Comparison of ENCODE assay signal across 18 cellular contexts in the genomic region with DNA sequence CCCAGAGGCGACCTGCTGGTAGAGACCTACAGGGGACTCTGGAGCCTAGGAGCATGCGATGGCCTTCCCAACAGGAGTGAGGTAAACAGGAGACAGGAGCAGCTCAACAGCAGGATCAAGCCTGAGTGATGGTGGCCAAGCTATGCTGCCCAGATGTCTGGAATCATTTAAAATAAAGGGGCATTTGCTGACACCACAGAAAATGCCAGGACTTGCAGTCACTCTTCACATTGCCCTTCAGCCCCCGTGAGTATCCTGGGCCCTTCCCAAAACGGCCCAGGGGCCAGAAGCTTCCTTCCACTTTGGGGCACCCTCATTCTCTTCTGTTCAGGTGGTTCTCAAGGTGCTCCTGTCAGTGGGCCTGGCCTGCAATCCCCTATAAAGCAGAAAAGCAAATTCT. TPM values are rescaled to one million over a fixed set of nuclear protein-coding genes. Genes with fewer than 3 reads are reported as not detected.
DNase-seq lines count a peak whose midpoint lies in the region; ATAC-seq and TF ChIP-seq lines count a peak whose summit lies in the region.
"Had no signal": no experiment of that assay in that cellular context is flagged by ENCODE, and none has a peak within 500 bp of the region (broad histone marks: within the 10 kb centered on the region; RNA-seq: fewer than 3 reads in every experiment).

No MANE protein-coding gene starts in this region.

- H3K4me3 Mint-ChIP-seq in activated naive CD8-positive, alpha-beta T cell = no peak overlapping the region
- H3K4me3 Mint-ChIP-seq in activated naive CD8-positive, alpha-beta T cell treated with anti-CD3 and anti-CD28 coated beads, Interleukin-2, amount 50 U/mL, for 24 hours = no peak overlapping the region
- H3K4me3 Mint-ChIP-seq in activated naive CD8-positive, alpha-beta T cell treated with anti-CD3 and anti-CD28 coated beads for 36 hours = no peak overlapping the region
- H3K4me3 Mint-ChIP-seq in nephron progenitor cell = no peak overlapping the region
- H3K4me3 Mint-ChIP-seq: CD4-positive, CD25-positive, alpha-beta regulatory T cell; CD8-positive, alpha-beta memory T cell; GM23338; HFFc6; IgD-negative memory B cell had no signal

- no peak for ATAC-seq in activated naive CD8-positive, alpha-beta T cell treated with anti-CD3 and anti-CD28 coated beads, Interleukin-2, amount 50 U/mL, for 24 hours
- ATAC-seq: GM23338, HCT116 had no signal

- no peak for TF ChIP-seq CTCF in nephron progenitor cell (IDR thresholded peaks at IDR 0.05)

- no peaks in the 10 kb centered on the region for H3K36me3 Mint-ChIP-seq in activated naive CD8-positive, alpha-beta T cell
- peaks cover 2% of the 10 kb centered on the region for H3K36me3 Mint-ChIP-seq in activated naive CD8-positive, alpha-beta T cell treated with anti-CD3 and anti-CD28 coated beads, Interleukin-2, amount 50 U/mL, for 24 hours (ENCODE audit: low read depth)
- no peaks in the 10 kb centered on the region for H3K36me3 Mint-ChIP-seq in activated naive CD8-positive, alpha-beta T cell treated with anti-CD3 and anti-CD28 coated beads for 36 hours
- H3K36me3 Mint-ChIP-seq in nephron progenitor cell (ENCODE audit: low read depth) = peaks cover 31% of the 10 kb centered on the region

- no peaks in the 10 kb centered on the region for H3K9me3 Mint-ChIP-seq in activated naive CD8-positive, alpha-beta T cell (ENCODE audit: low read depth)
- H3K9me3 Mint-ChIP-seq in activated naive CD8-positive, alpha-beta T cell treated with anti-CD3 and anti-CD28 coated beads, Interleukin-2, amount 50 U/mL, for 24 hours = no peaks in the 10 kb centered on the region
- H3K9me3 Mint-ChIP-seq in activated naive CD8-positive, alpha-beta T cell treated with anti-CD3 and anti-CD28 coated beads for 36 hours = no peaks in the 10 kb centered on the region
- no peaks in the 10 kb centered on the region for H3K9me3 Mint-ChIP-seq in nephron progenitor cell
- H3K9me3 Mint-ChIP-seq: CD4-positive, CD25-positive, alpha-beta regulatory T cell; CD8-positive, alpha-beta memory T cell; GM23338; HFFc6; IgD-negative memory B cell had no signal

- peak overlapping the region; percentile 5 for H3K27ac Mint-ChIP-seq in activated naive CD8-positive, alpha-beta T cell
- H3K27ac Mint-ChIP-seq in activated naive CD8-positive, alpha-beta T cell treated with anti-CD3 and anti-CD28 coated beads, Interleukin-2, amount 50 U/mL, for 24 hours = no peak overlapping the region
- peak overlapping the region; percentile 44 for H3K27ac Mint-ChIP-seq in activated naive CD8-positive, alpha-beta T cell treated with anti-CD3 and anti-CD28 coated beads for 36 hours
- H3K27ac Mint-ChIP-seq in nephron progenitor cell = peak overlapping the region; percentile 54
- H3K27ac Mint-ChIP-seq: GM23338, HFFc6 had no signal

- DNase-seq in activated naive CD8-positive, alpha-beta T cell treated with anti-CD3 and anti-CD28 coated beads, Interleukin-2, amount 50 U/mL, for 24 hours = no peak
- no peak for DNase-seq in activated naive CD8-positive, alpha-beta T cell treated with anti-CD3 and anti-CD28 coated beads for 36 hours
- DNase-seq in nephron progenitor cell = no peak
- DNase-seq in NCI-H1436 treated with DMSO at 0.1 percent for 48 hours (lab: John Stamatoyannopoulos, UW) = no peak
- DNase-seq in islet precursor cell = no peak
- DNase-seq: ACHN; BE2C; C1 segment of cervical spinal cord; Caco-2; CD4-positive, CD25-positive, alpha-beta regulatory T cell; CD8-positive, alpha-beta memory T cell; HFFc6 had no signal

- no peaks in the 10 kb centered on the region for H3K4me1 Mint-ChIP-seq in activated naive CD8-positive, alpha-beta T cell (ENCODE audit: low read depth)
- no peaks in the 10 kb centered on the region for H3K4me1 Mint-ChIP-seq in activated naive CD8-positive, alpha-beta T cell treated with anti-CD3 and anti-CD28 coated beads, Interleukin-2, amount 50 U/mL, for 24 hours
- no peaks in the 10 kb centered on the region for H3K4me1 Mint-ChIP-seq in activated naive CD8-positive, alpha-beta T cell treated with anti-CD3 and anti-CD28 coated beads for 36 hours
- H3K4me1 Mint-ChIP-seq in nephron progenitor cell = peaks cover 21% of the 10 kb centered on the region
- H3K4me1 Mint-ChIP-seq: CD8-positive, alpha-beta memory T cell had no signal

- H3K27me3 Mint-ChIP-seq in activated naive CD8-positive, alpha-beta T cell = no peaks in the 10 kb centered on the region
- H3K27me3 Mint-ChIP-seq in activated naive CD8-positive, alpha-beta T cell treated with anti-CD3 and anti-CD28 coated beads, Interleukin-2, amount 50 U/mL, for 24 hours = no peaks in the 10 kb centered on the region
- H3K27me3 Mint-ChIP-seq in activated naive CD8-positive, alpha-beta T cell treated with anti-CD3 and anti-CD28 coated beads for 36 hours = no peaks in the 10 kb centered on the region
- H3K27me3 Mint-ChIP-seq in nephron progenitor cell (ENCODE audit: low read depth, poor library complexity) = peaks cover 3% of the 10 kb centered on the region
- H3K27me3 Mint-ChIP-seq: CD4-positive, CD25-positive, alpha-beta regulatory T cell had no signal

RNA-seq across cellular contexts. Expression of a gene that starts 23.2 kb away (rescaled TPM):
- total RNA-seq in activated naive CD8-positive, alpha-beta T cell treated with anti-CD3 and anti-CD28 coated beads for 36 hours = under 1 TPM; 0.19 to 0.34 TPM
- total RNA-seq: A172, Caco-2, HFFc6, HT1080 had no signal
